Comparison of ENCODE assay signal across 24 cellular contexts in genomic region chr1:50989694-50990093, GRCh38. TPM values are rescaled to one million over a fixed set of nuclear protein-coding genes. Genes with fewer than 3 reads are reported as not detected.
"Had no signal": no experiment of that assay in that cellular context is flagged by ENCODE, and none has a peak within 500 bp of the region (broad histone marks: within the 10 kb centered on the region; RNA-seq: fewer than 3 reads in every experiment).

No MANE protein-coding gene starts in this region.

- H3K27me3 ChIP-seq: body of pancreas, right atrium auricular region, suprapubic skin had no signal

- H3K4me3 ChIP-seq: body of pancreas, left ventricle myocardium inferior, right atrium auricular region, skin epidermis, suprapubic skin had no signal

- H3K9me3 ChIP-seq: body of pancreas, left ventricle myocardium inferior, right atrium auricular region, suprapubic skin had no signal

- H3K4me1 ChIP-seq: body of pancreas, left ventricle myocardium inferior, right atrium auricular region, suprapubic skin had no signal

- H3K36me3 Mint-ChIP-seq: activated naive CD4-positive, alpha-beta T cell treated with anti-CD3 and anti-CD28 coated beads, Interleukin-2, amount 50 U/mL, for 72 hours; natural killer cell; WTC11 had no signal

- H3K27ac Mint-ChIP-seq: activated CD8-positive, alpha-beta T cell treated with anti-CD3 and anti-CD28 coated beads for 36 hours; activated naive CD4-positive, alpha-beta T cell treated with anti-CD3 and anti-CD28 coated beads, Interleukin-2, amount 50 U/mL, for 72 hours; natural killer cell; progenitor cell of endocrine pancreas; T-helper 1 cell treated with Interleukin-12 subunit alpha and Interleukin-12 subunit beta and Interleukin-4 antibody, amounts not matched to agents 30 μg/mL and 1 μg/mL, for 36 hours; WTC11 had no signal

- H3K4me3 Mint-ChIP-seq: activated CD8-positive, alpha-beta T cell treated with anti-CD3 and anti-CD28 coated beads for 36 hours; natural killer cell; T-helper 1 cell treated with Interleukin-12 subunit alpha and Interleukin-12 subunit beta and Interleukin-4 antibody, amounts not matched to agents 30 μg/mL and 1 μg/mL, for 36 hours; WTC11 had no signal

- H3K9me3 Mint-ChIP-seq: activated CD8-positive, alpha-beta T cell treated with anti-CD3 and anti-CD28 coated beads for 36 hours; activated naive CD4-positive, alpha-beta T cell treated with anti-CD3 and anti-CD28 coated beads, Interleukin-2, amount 50 U/mL, for 72 hours; natural killer cell; T-helper 1 cell treated with Interleukin-12 subunit alpha and Interleukin-12 subunit beta and Interleukin-4 antibody, amounts not matched to agents 30 μg/mL and 1 μg/mL, for 36 hours had no signal

- ATAC-seq: activated CD8-positive, alpha-beta T cell treated with anti-CD3 and anti-CD28 coated beads for 36 hours; activated naive CD4-positive, alpha-beta T cell treated with anti-CD3 and anti-CD28 coated beads, Interleukin-2, amount 50 U/mL, for 72 hours; body of pancreas; natural killer cell; WTC11 had no signal

- DNase-seq: activated CD4-positive, alpha-beta T cell treated with anti-CD3 and anti-CD28 coated beads for 48 hours; activated CD8-positive, alpha-beta T cell treated with anti-CD3 and anti-CD28 coated beads for 36 hours; activated effector memory CD4-positive, alpha-beta T cell treated with anti-CD3 and anti-CD28 coated beads, Interleukin-2, amount 50 U/mL, for 16 hours; activated T-cell treated with anti-CD3 and anti-CD28 coated beads, Interleukin-2, amount 50 U/mL, for 48 hours; amniotic stem cell; body of pancreas; caudate nucleus; erythroblast; glutamatergic neuron; hypothalamus; kidney; left ventricle myocardium inferior; natural killer cell; stimulated activated CD4-positive, alpha-beta T cell treated with anti-CD3 and anti-CD28 coated beads, Interleukin-15, amount 100 ng/mL, for 24 hours; stimulated activated CD4-positive, alpha-beta T cell treated with anti-CD3 and anti-CD28 coated beads, Interleukin-4, amount 100 ng/mL, for 1 hour; stimulated activated naive CD4-positive, alpha-beta T cell; trophoblast cell had no signal

- H3K27me3 Mint-ChIP-seq: activated CD8-positive, alpha-beta T cell treated with anti-CD3 and anti-CD28 coated beads for 36 hours had no signal

- H3K4me1 Mint-ChIP-seq: natural killer cell, WTC11 had no signal

- H3K36me3 ChIP-seq: left ventricle myocardium inferior, right atrium auricular region, suprapubic skin had no signal

RNA-seq across cellular contexts. Expression of gene CDKN2C, which starts 19.6 kb away (rescaled TPM):
- total RNA-seq: WTC11 had no signal
